ENCODE assay signal across 8 cellular contexts in the genomic region with DNA sequence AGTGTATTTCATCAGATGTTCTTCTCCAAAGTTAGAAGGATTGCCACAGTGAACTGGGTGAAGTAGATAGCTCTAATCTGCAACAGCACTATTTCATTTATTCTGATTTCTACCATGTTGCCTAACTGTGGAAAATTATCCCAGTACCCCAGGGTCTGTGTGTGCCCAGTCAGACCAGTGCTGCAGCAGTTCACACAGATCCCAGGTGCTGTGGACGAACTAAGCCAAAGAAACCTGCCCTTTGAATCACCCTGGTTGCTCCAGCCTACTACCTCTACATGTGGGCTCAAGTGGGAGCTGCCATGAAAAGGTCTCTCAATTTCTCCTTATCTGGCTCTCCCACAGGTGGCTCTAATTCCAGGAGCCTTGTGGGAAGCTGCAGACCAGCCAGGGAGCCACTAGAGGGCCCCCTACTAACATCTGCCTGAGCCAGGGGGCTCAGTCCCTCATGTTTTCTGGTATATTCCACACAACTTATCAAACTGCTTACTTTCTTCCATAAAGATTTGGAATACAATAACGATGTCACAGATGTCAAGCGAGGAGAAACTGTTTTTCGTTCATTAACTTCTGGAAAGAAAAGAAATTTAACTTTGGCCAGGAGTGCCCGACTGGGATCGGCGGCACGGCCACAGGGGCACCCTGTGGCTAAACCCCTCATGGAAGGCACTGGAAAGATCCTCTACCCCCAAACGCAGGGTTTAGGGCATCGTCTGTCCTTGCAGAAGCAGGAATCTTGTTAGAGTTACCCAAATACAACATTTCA. TPM values are rescaled to one million over a fixed set of nuclear protein-coding genes. Genes with fewer than 3 reads are reported as not detected.
A peak's percentile ranks its signal among the peaks of the same experiment; 100 is the strongest.
DNase-seq lines count a peak whose midpoint lies in the region; ATAC-seq, FAIRE-seq and TF ChIP-seq lines count a peak whose summit lies in the region.

No MANE protein-coding gene starts in this region.

- H3K27ac ChIP-seq in pancreas = no peak overlapping the region

- no peak overlapping the region for H3K4me3 ChIP-seq in pancreas

- peak; percentile 81 to 97 (median 92) for ATAC-seq in pancreas

- H3K36me3 ChIP-seq in pancreas = no peaks in the 10 kb centered on the region

- H3K27me3 ChIP-seq in pancreas = no peaks in the 10 kb centered on the region

- TF ChIP-seq POLR2A in H54 (IDR thresholded peaks at IDR 0.05; ENCODE audit: low read depth, low read length) = no peak

- peak; percentile 50 for FAIRE-seq in H54 (lab: Jason Lieb, UNC)
- FAIRE-seq in pancreas (lab: Jason Lieb, UNC) = no peak

- H3K9me3 ChIP-seq in pancreas = no peaks in the 10 kb centered on the region

- no peaks in the 10 kb centered on the region for H3K4me1 ChIP-seq in pancreas

- peak; percentile 88 for DNase-seq in D341Med (ENCODE audit: low spot score)
- peak; percentile 53 for DNase-seq in H54 (ENCODE audit: insufficient read length, low spot score)
- DNase-seq in NCI-H69 (lab: John Stamatoyannopoulos, UW) = peak; percentile 73
- DNase-seq in activated T-cell treated with anti-CD3 and anti-CD28 coated beads for 1 hour (ENCODE audit: low read depth) = peak; percentile 7
- DNase-seq in fibroblast of the conjunctiva (ENCODE audit: low read depth) = peak; percentile 16
- peak; percentile 42 to 67 (median 61) for DNase-seq in pancreas
- DNase-seq in cortex of kidney (lab: John Stamatoyannopoulos, UW) = no peak
- DNase-seq in putamen (ENCODE audit: low spot score) = no peak

- WGBS in pancreas, 2 donors = 44 to 49% methylated on average over 10 of the region's 10 CpGs

- TF ChIP-seq CTCF in pancreas (IDR thresholded peaks at IDR 0.05) = peak; percentile 80 to 85 (median 81)

- intact Hi-C loops in pancreas (cut with DNase I) = no loop called here

RNA-seq across cellular contexts. Expression of a gene that starts 31.6 kb away (rescaled TPM):
- total RNA-seq in pancreas = 1 to 10 TPM in 2 of 6 donors, under 1 TPM in 3, not detected in 1; 0.16 to 6.1 (median 0.87) TPM
- under 1 TPM; 0.38 to 0.59 TPM for polyA plus RNA-seq in pancreas

Comparison
In these comparisons a context has a peak if more than half of its experiments do, and no peak if none do; other contexts are left out.
1. DNase-seq: peak in D341Med (single experiment), H54 (single experiment), NCI-H69 (single experiment), activated T-cell treated with anti-CD3 and anti-CD28 coated beads for 1 hour (single experiment), fibroblast of the conjunctiva (single experiment) and pancreas (6 of 6); none in cortex of kidney (single experiment) and putamen (single experiment).